Comparison of ENCODE assay signal across 23 cellular contexts in genomic region chr1:162984699-162985098, GRCh38.
DNase-seq lines count a peak whose midpoint lies in the region; ATAC-seq and TF ChIP-seq lines count a peak whose summit lies in the region.
"Had no signal": no experiment of that assay in that cellular context is flagged by ENCODE, and none has a peak within 500 bp of the region (broad histone marks: within the 10 kb centered on the region; RNA-seq: fewer than 3 reads in every experiment).

No MANE protein-coding gene starts in this region.

- H3K14ac ChIP-seq in mesenchymal stem cell (ENCODE audit: low read length in 2 of 2) = no peak overlapping the region

- H3K4me1 ChIP-seq in mesenchymal stem cell (ENCODE audit: control insufficient read depth, insufficient read depth, low read depth, low read length) = peaks cover 2% of the 10 kb centered on the region
- H3K4me1 ChIP-seq in BE2C = peaks cover 3% of the 10 kb centered on the region
- H3K4me1 ChIP-seq: ascending aorta, colonic mucosa, right lobe of liver, thyroid gland had no signal

- H3K9me3 Mint-ChIP-seq in mesothelial cell of epicardium = peaks cover 7% of the 10 kb centered on the region
- H3K9me3 Mint-ChIP-seq: activated naive CD4-positive, alpha-beta T cell treated with anti-CD3 and anti-CD28 coated beads, Interleukin-2, amount 10 ng/mL, durations not matched to agents 7 days and 5 days; IgD-negative memory B cell; stimulated activated naive B cell treated with anti-CD40 and anti-IgM and Interleukin-4, amounts not matched to agents 10 μg/mL and 1 μg/mL and 100 μg/mL, for 72 hours had no signal

- no peak overlapping the region for H3K23ac ChIP-seq in mesenchymal stem cell (ENCODE audit: low read length in 2 of 2)

- H3K36me3 ChIP-seq in mesenchymal stem cell (ENCODE audit: control insufficient read depth in 1 of 2, insufficient read depth in 2 of 2, low read depth in 1 of 2, low read length in 2 of 2) = no peaks in the 10 kb centered on the region
- no peaks in the 10 kb centered on the region for H3K36me3 ChIP-seq in BE2C
- H3K36me3 ChIP-seq: ascending aorta, colonic mucosa, right lobe of liver, thyroid gland had no signal

- no peak overlapping the region for H2AK5ac ChIP-seq in mesenchymal stem cell (ENCODE audit: low read length, severe bottlenecking)

- H3K27ac ChIP-seq in RWPE1 (no peak overlapping the region), epithelial cell of prostate (peak overlapping the region; percentile 57), mesenchymal stem cell (ENCODE audit: low read length, poor library complexity, severe bottlenecking) (no peak overlapping the region)
- H3K27ac ChIP-seq: ascending aorta, colonic mucosa, right lobe of liver, thyroid gland had no signal

- no peak overlapping the region for H2BK15ac ChIP-seq in mesenchymal stem cell (ENCODE audit: low read depth, poor library complexity, severe bottlenecking)

- H3K79me1 ChIP-seq in mesenchymal stem cell (replicated peaks; ENCODE audit: low read length, poor library complexity, severe bottlenecking) = no peaks in the 10 kb centered on the region

- no peak for TF ChIP-seq CTCF in RWPE1 (conservative IDR thresholded peaks at IDR 0.05; ENCODE audit: low read depth)
- TF ChIP-seq CTCF in BE2C (IDR thresholded peaks at IDR 0.05; ENCODE audit: low read depth, low read length) = no peak
- no peak for TF ChIP-seq CTCF in mesothelial cell of epicardium (IDR thresholded peaks at IDR 0.05; ENCODE audit: unreplicated experiment)

- no peak overlapping the region for H2BK120ac ChIP-seq in mesenchymal stem cell (ENCODE audit: low read depth, low read length)

- DNase-seq in ELR (ENCODE audit: low read depth) (peak; percentile 82), RWPE1 (ENCODE audit: low spot score) (peak; percentile 22), epithelial cell of prostate (ENCODE audit: low read depth, low spot score) (peak; percentile 43), mesenchymal stem cell (peak; percentile 50), BE2C (no peak), mesothelial cell of epicardium (ENCODE audit: low spot score in 2 of 2, unreplicated experiment in 2 of 2) (no peak)
- DNase-seq: activated CD4-positive, CD25-positive, alpha-beta regulatory T cell treated with anti-CD3 and anti-CD28 coated beads, Interleukin-2, amount 50 U/mL, for 72 hours; activated naive CD4-positive, alpha-beta T cell treated with anti-CD3 and anti-CD28 coated beads, Interleukin-2, amount 10 ng/mL, durations not matched to agents 7 days and 5 days; activated T-cell treated with anti-CD3 and anti-CD28 coated beads, Interleukin-2, amount 50 U/mL, for 48 hours; colonic mucosa; COR-L47; head of caudate nucleus; NCI-H1930; NCI-H446; NK-92 treated with Interleukin-12 subunit alpha and Interleukin-12 subunit beta, amount 100 ng/mL, for 24 hours; occipital lobe; right lobe of liver; stimulated activated naive B cell treated with anti-CD40 and anti-IgM and Interleukin-4, amounts not matched to agents 10 μg/mL and 1 μg/mL and 100 μg/mL, for 72 hours; thyroid gland had no signal

- H3K4me2 ChIP-seq in mesenchymal stem cell (ENCODE audit: low read length, poor library complexity, severe bottlenecking) = no peak overlapping the region

- 11% methylated on average over 1 of the region's 2 CpGs for WGBS in mesenchymal stem cell

- no peak overlapping the region for H3K18ac ChIP-seq in mesenchymal stem cell (ENCODE audit: low read depth in 1 of 2, low read length in 2 of 2)

- peaks cover 2% of the 10 kb centered on the region for H3K27me3 Mint-ChIP-seq in mesothelial cell of epicardium (ENCODE audit: low read depth)

- no peak for ATAC-seq in HG03378 (IDR thresholded peaks at IDR 0.05; ENCODE audit: unreplicated experiment)
- ATAC-seq in HG03460 (IDR thresholded peaks at IDR 0.05; ENCODE audit: unreplicated experiment) = no peak
- ATAC-seq: right lobe of liver; stimulated activated naive B cell treated with anti-CD40 and anti-IgM and Interleukin-4, amounts not matched to agents 10 μg/mL and 1 μg/mL and 100 μg/mL, for 72 hours had no signal

- H3K9ac ChIP-seq in mesenchymal stem cell (ENCODE audit: low read length) = no peak overlapping the region

- POLR2A ChIA-PET in RWPE1 (lab: Yijun Ruan, JAX; ENCODE audit: low non-redundant PET) = no interaction called here

- no peak overlapping the region for H3K4me3 ChIP-seq in mesenchymal stem cell (ENCODE audit: insufficient read depth in 1 of 2, low read depth in 1 of 2, low read length in 2 of 2)
- no peak overlapping the region for H3K4me3 ChIP-seq in BE2C (ENCODE audit: low read depth, low read length)
- H3K4me3 ChIP-seq: ascending aorta, colonic mucosa, right lobe of liver, thyroid gland had no signal

- no peak overlapping the region for H3K27ac Mint-ChIP-seq in mesothelial cell of epicardium
- H3K27ac Mint-ChIP-seq: activated naive CD4-positive, alpha-beta T cell treated with anti-CD3 and anti-CD28 coated beads, Interleukin-2, amount 10 ng/mL, durations not matched to agents 7 days and 5 days; IgD-negative memory B cell; stimulated activated naive B cell treated with anti-CD40 and anti-IgM and Interleukin-4, amounts not matched to agents 10 μg/mL and 1 μg/mL and 100 μg/mL, for 72 hours had no signal

- no peaks in the 10 kb centered on the region for H3K36me3 Mint-ChIP-seq in mesothelial cell of epicardium
- H3K36me3 Mint-ChIP-seq: activated naive CD4-positive, alpha-beta T cell treated with anti-CD3 and anti-CD28 coated beads, Interleukin-2, amount 10 ng/mL, durations not matched to agents 7 days and 5 days; stimulated activated naive B cell treated with anti-CD40 and anti-IgM and Interleukin-4, amounts not matched to agents 10 μg/mL and 1 μg/mL and 100 μg/mL, for 72 hours had no signal

- H2AFZ ChIP-seq in mesenchymal stem cell (ENCODE audit: low read depth, low read length) = no peak overlapping the region

- H4K91ac ChIP-seq in mesenchymal stem cell (ENCODE audit: low read length) = no peak overlapping the region

- H2BK5ac ChIP-seq in mesenchymal stem cell (ENCODE audit: low read depth, low read length, poor library complexity, severe bottlenecking) = no peak overlapping the region

- H3K27me3 ChIP-seq in mesenchymal stem cell (ENCODE audit: control insufficient read depth in 1 of 2, insufficient read depth in 1 of 2, low read length in 2 of 2) (no peaks in the 10 kb centered on the region), BE2C (no peaks in the 10 kb centered on the region)
- H3K27me3 ChIP-seq: ascending aorta, colonic mucosa, right lobe of liver, thyroid gland had no signal

- H4K8ac ChIP-seq in mesenchymal stem cell (ENCODE audit: low read length) = no peak overlapping the region

- no peaks in the 10 kb centered on the region for H3K9me3 ChIP-seq in mesenchymal stem cell (ENCODE audit: control insufficient read depth, low read length)
- H3K9me3 ChIP-seq in BE2C = no peaks in the 10 kb centered on the region
- H3K9me3 ChIP-seq: ascending aorta, colonic mucosa, right lobe of liver, thyroid gland had no signal

- CTCF ChIA-PET in RWPE1 (lab: Yijun Ruan, JAX) = no interaction called here

- no peak overlapping the region for H2BK12ac ChIP-seq in mesenchymal stem cell (ENCODE audit: low read length in 2 of 2)

- H3K4me1 Mint-ChIP-seq in mesothelial cell of epicardium = peaks cover 15% of the 10 kb centered on the region
- H3K4me1 Mint-ChIP-seq: activated naive CD4-positive, alpha-beta T cell treated with anti-CD3 and anti-CD28 coated beads, Interleukin-2, amount 10 ng/mL, durations not matched to agents 7 days and 5 days; IgD-negative memory B cell; stimulated activated naive B cell treated with anti-CD40 and anti-IgM and Interleukin-4, amounts not matched to agents 10 μg/mL and 1 μg/mL and 100 μg/mL, for 72 hours had no signal

- no peak overlapping the region for H3K4ac ChIP-seq in mesenchymal stem cell (ENCODE audit: low read depth in 1 of 2, low read length in 2 of 2)

- H3K4me3 Mint-ChIP-seq in mesothelial cell of epicardium = no peak overlapping the region
- H3K4me3 Mint-ChIP-seq: activated naive CD4-positive, alpha-beta T cell treated with anti-CD3 and anti-CD28 coated beads, Interleukin-2, amount 10 ng/mL, durations not matched to agents 7 days and 5 days; IgD-negative memory B cell; stimulated activated naive B cell treated with anti-CD40 and anti-IgM and Interleukin-4, amounts not matched to agents 10 μg/mL and 1 μg/mL and 100 μg/mL, for 72 hours had no signal

Comparison
In these comparisons a context has a peak if more than half of its experiments do, and no peak if none do; other contexts are left out.
1. DNase-seq: peak in ELR (single experiment), RWPE1 (single experiment), epithelial cell of prostate (single experiment) and mesenchymal stem cell (single experiment); none in BE2C (single experiment) and mesothelial cell of epicardium (0 of 2).